In genomic region chr2:74515271-74516069, GRCh38 we compare ENCODE assay signal across 1 cellular context.
TF ChIP-seq lines count a peak whose summit lies in the region.

No MANE protein-coding gene starts in this region.

TF ChIP-seq in GM23338, 12 proteins besides CTCF, POLR2A, EP300 and RAD21 (continued from another document):
- TF ChIP-seq JUNB (IDR thresholded peaks at IDR 0.05; ENCODE audit: unreplicated experiment) (no peak), ZNF462 (CRISPR knock-in tag; IDR thresholded peaks at IDR 0.05) (no peak), EZH2 (IDR thresholded peaks at IDR 0.05; ENCODE audit: low read depth, unreplicated experiment) (peak; percentile 93), ZNF331 (CRISPR knock-in tag; IDR thresholded peaks at IDR 0.05; ENCODE audit: low read depth) (no peak), POLR2AphosphoS5 (IDR thresholded peaks at IDR 0.05; ENCODE audit: low read depth) (no peak)
